In genomic region chr2:172307800-172308199, GRCh38 we compare ENCODE assay signal across 12 cellular contexts.
A peak's percentile ranks its signal among the peaks of the same experiment; 100 is the strongest.
DNase-seq lines count a peak whose midpoint lies in the region; ATAC-seq and TF ChIP-seq lines count a peak whose summit lies in the region.
"Had no signal": no experiment of that assay in that cellular context is flagged by ENCODE, and none has a peak within 500 bp of the region (broad histone marks: within the 10 kb centered on the region; RNA-seq: fewer than 3 reads in every experiment).

No MANE protein-coding gene starts in this region.

- no peak for TF ChIP-seq CTCF in RWPE2 (IDR thresholded peaks at IDR 0.05; ENCODE audit: poor library complexity, severe bottlenecking)
- TF ChIP-seq CTCF in gastroesophageal sphincter (IDR thresholded peaks at IDR 0.05), result no peak
- no peak for TF ChIP-seq CTCF in spleen (IDR thresholded peaks at IDR 0.05 in 8 of 11, conservative IDR thresholded peaks at IDR 0.05 in 3 of 11)

- TF ChIP-seq EP300 in gastroesophageal sphincter (IDR thresholded peaks at IDR 0.05), result no peak

- H3K36me3 ChIP-seq in RWPE2 (ENCODE audit: low read depth) (no peaks in the 10 kb centered on the region), gastroesophageal sphincter (no peaks in the 10 kb centered on the region), spleen (no peaks in the 10 kb centered on the region)

- DNase-seq in DMS 273 (lab: John Stamatoyannopoulos, UW; ENCODE audit: unreplicated experiment), result peak; percentile 40
- no peak for DNase-seq in DMS 273 treated with DMSO at 0.1 percent for 48 hours (lab: John Stamatoyannopoulos, UW)
- no peak for DNase-seq in RWPE2 (ENCODE audit: low spot score)
- no peak for DNase-seq in spleen
- DNase-seq: activated CD4-positive, CD25-positive, alpha-beta regulatory T cell treated with anti-CD3 and anti-CD28 coated beads, Interleukin-2, amount 50 U/mL, for 72 hours; activated gamma-delta T cell treated with Interleukin-2 at 50 U/mL for 16 hours had no signal

- peaks cover 13% of the 10 kb centered on the region for H3K4me1 ChIP-seq in RWPE2 (ENCODE audit: insufficient read depth, poor library complexity, severe bottlenecking)
- no peaks in the 10 kb centered on the region for H3K4me1 ChIP-seq in gastroesophageal sphincter
- H3K4me1 ChIP-seq in spleen, result peaks cover 3 to 13% (median 6%) of the 10 kb centered on the region in 6 donors

- TF ChIP-seq POLR2A in gastroesophageal sphincter (IDR thresholded peaks at IDR 0.05) (no peak), spleen (IDR thresholded peaks at IDR 0.05) (no peak)

- 7 to 29% methylated on average over 1 of the region's 1 CpG for WGBS in gastroesophageal sphincter (ENCODE audit: low coverage in 1 of 2), 2 donors
- WGBS in spleen, 5 donors, result 0 to 6% (median 0%) methylated on average over 1 of the region's 1 CpG

- no peak overlapping the region for H3K4me3 ChIP-seq in RWPE2 (ENCODE audit: severe bottlenecking)
- H3K4me3 ChIP-seq in gastroesophageal sphincter, result no peak overlapping the region
- no peak overlapping the region for H3K4me3 ChIP-seq in spleen
- H3K4me3 ChIP-seq: coronary artery had no signal

- intact Hi-C loops in spleen (cut with DNase I; ENCODE audit: low total_unique reads), result no loop called here

- ATAC-seq in RWPE2 (ENCODE audit: low read depth), result no peak
- ATAC-seq in gastroesophageal sphincter, result peak; percentile 42
- ATAC-seq in GM21723 (IDR thresholded peaks at IDR 0.05; ENCODE audit: unreplicated experiment), result no peak
- no peak for ATAC-seq in HG03442 (IDR thresholded peaks at IDR 0.05; ENCODE audit: unreplicated experiment)
- ATAC-seq in GM18867 (IDR thresholded peaks at IDR 0.05; ENCODE audit: unreplicated experiment), result no peak

- H3K9me3 ChIP-seq in RWPE2 (ENCODE audit: severe bottlenecking) (no peaks in the 10 kb centered on the region), gastroesophageal sphincter (no peaks in the 10 kb centered on the region), spleen (no peaks in the 10 kb centered on the region)

- H3K27ac ChIP-seq in RWPE2 (ENCODE audit: poor library complexity, severe bottlenecking), result peak overlapping the region; percentile 30
- peak overlapping the region in 1 of 4 donors; percentile 19 for H3K27ac ChIP-seq in gastroesophageal sphincter
- H3K27ac ChIP-seq in spleen, result peak overlapping the region in 7 of 8 donors; percentile 56 to 79 (median 58)
- H3K27ac ChIP-seq: 22Rv1, coronary artery had no signal

- H3K27me3 ChIP-seq in RWPE2 (ENCODE audit: insufficient read depth, poor library complexity, severe bottlenecking), result no peaks in the 10 kb centered on the region
- peaks cover 8% of the 10 kb centered on the region for H3K27me3 ChIP-seq in gastroesophageal sphincter
- no peaks in the 10 kb centered on the region for H3K27me3 ChIP-seq in spleen (replicated peaks in 1 of 7)
